ENCODE assay signal across 1 cellular context in the genomic region with DNA sequence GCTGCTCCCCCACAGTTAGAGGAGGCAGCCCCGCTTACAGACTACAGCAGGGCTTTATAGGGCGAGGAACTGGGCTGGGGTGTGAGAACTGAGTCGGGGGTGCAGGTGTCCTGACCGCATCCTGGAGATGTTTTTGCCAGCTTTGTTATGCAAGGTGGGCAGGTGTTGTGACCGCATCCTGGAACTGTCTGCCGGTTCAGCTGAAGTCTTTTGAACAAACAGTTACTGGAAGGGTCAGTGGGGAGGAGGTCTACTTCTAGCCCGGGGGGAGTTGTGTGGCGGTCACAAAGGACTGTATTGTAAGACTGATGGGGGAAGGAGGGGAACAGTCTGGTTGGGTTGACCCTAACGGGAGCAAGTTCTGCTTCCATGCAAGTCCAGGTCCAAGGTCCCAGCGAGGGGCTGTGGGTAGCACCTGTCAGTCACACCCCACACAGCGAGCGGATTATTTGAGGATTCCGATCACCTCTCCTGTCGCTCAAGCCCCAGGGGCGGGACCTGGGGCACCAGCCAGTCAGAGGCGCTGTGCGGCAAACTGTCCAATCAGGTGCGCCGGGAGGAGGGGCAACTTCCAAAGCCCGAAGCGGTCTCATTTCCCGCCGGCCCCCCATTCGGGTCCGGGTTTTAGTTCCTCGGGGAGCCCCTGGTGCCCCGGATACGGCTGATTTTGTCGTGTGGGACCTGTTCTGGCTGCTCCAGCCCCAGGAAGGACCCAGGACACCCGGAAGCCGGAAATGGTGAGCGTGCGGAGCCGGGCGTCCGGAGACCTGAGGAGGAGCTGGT.
TF ChIP-seq lines count a peak whose summit lies in the region.

A gene (plus strand): TSS at position 610 of the 783 bp plus-strand sequence. CDS start 125 bp downstream, at position 735.

TF ChIP-seq in HEK293, 187 proteins besides CTCF, POLR2A, EP300 and RAD21 (continued from another document and continues in another):
- TF ChIP-seq, protein P1, sequence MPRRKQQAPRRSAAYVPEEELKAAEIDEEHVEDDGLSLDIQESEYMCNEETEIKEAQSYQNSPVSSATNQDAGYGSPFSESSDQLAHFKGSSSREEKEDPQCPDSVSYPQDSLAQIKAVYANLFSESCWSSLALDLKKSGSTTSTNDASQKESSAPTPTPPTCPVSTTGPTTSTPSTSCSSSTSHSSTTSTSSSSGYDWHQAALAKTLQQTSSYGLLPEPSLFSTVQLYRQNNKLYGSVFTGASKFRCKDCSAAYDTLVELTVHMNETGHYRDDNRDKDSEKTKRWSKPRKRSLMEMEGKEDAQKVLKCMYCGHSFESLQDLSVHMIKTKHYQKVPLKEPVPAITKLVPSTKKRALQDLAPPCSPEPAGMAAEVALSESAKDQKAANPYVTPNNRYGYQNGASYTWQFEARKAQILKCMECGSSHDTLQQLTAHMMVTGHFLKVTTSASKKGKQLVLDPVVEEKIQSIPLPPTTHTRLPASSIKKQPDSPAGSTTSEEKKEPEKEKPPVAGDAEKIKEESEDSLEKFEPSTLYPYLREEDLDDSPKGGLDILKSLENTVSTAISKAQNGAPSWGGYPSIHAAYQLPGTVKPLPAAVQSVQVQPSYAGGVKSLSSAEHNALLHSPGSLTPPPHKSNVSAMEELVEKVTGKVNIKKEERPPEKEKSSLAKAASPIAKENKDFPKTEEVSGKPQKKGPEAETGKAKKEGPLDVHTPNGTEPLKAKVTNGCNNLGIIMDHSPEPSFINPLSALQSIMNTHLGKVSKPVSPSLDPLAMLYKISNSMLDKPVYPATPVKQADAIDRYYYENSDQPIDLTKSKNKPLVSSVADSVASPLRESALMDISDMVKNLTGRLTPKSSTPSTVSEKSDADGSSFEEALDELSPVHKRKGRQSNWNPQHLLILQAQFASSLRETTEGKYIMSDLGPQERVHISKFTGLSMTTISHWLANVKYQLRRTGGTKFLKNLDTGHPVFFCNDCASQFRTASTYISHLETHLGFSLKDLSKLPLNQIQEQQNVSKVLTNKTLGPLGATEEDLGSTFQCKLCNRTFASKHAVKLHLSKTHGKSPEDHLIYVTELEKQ (tag by site-specific recombination; IDR thresholded peaks at IDR 0.05; ENCODE audit: borderline replicate concordance) = 0 out of 2 replicates have a peak, but pooled peaks have one; percentile 39
- TF ChIP-seq ZNF366 (tag by site-specific recombination; conservative IDR thresholded peaks at IDR 0.05) (no peak), ZNF777 (tag by site-specific recombination; IDR thresholded peaks at IDR 0.05; ENCODE audit: borderline replicate concordance) (no peak), IKZF3 (tag by site-specific recombination; IDR thresholded peaks at IDR 0.05) (no peak), WT1 (tag by site-specific recombination; IDR thresholded peaks at IDR 0.05) (no peak), ZNF350 (tag by site-specific recombination; IDR thresholded peaks at IDR 0.05) (no peak), ZNF211 (tag by site-specific recombination; IDR thresholded peaks at IDR 0.05; ENCODE audit: low read depth) (no peak), ZNF133 (tag by site-specific recombination; IDR thresholded peaks at IDR 0.05) (no peak), ZNF549 (tag by site-specific recombination; IDR thresholded peaks at IDR 0.05) (no peak), ZNF621 (tag by site-specific recombination; IDR thresholded peaks at IDR 0.05) (no peak), ZNF311 (tag by site-specific recombination; IDR thresholded peaks at IDR 0.05; ENCODE audit: borderline replicate concordance) (no peak), GFI1B (tag by site-specific recombination; IDR thresholded peaks at IDR 0.05) (no peak), GLIS1 (tag by site-specific recombination; IDR thresholded peaks at IDR 0.05) (peak; percentile 49), ZNF157 (tag by site-specific recombination; IDR thresholded peaks at IDR 0.05) (no peak), ZNF19 (tag by site-specific recombination; IDR thresholded peaks at IDR 0.05; ENCODE audit: low read depth) (no peak), ZNF132 (tag by site-specific recombination; IDR thresholded peaks at IDR 0.05; ENCODE audit: borderline replicate concordance) (no peak), ZSCAN16 (tag by site-specific recombination; IDR thresholded peaks at IDR 0.05) (no peak), ZBTB48 (tag by site-specific recombination; IDR thresholded peaks at IDR 0.05) (no peak), ZNF548 (tag by site-specific recombination; IDR thresholded peaks at IDR 0.05) (no peak), ZNF776 (tag by site-specific recombination; IDR thresholded peaks at IDR 0.05; ENCODE audit: borderline replicate concordance) (no peak), ZNF785 (tag by site-specific recombination; IDR thresholded peaks at IDR 0.05) (no peak), SALL2 (tag by site-specific recombination; IDR thresholded peaks at IDR 0.05; ENCODE audit: borderline replicate concordance) (no peak), HOXD13 (CRISPR knock-in tag; IDR thresholded peaks at IDR 0.05; ENCODE audit: borderline replicate concordance) (no peak)
- TF ChIP-seq, protein P2, sequence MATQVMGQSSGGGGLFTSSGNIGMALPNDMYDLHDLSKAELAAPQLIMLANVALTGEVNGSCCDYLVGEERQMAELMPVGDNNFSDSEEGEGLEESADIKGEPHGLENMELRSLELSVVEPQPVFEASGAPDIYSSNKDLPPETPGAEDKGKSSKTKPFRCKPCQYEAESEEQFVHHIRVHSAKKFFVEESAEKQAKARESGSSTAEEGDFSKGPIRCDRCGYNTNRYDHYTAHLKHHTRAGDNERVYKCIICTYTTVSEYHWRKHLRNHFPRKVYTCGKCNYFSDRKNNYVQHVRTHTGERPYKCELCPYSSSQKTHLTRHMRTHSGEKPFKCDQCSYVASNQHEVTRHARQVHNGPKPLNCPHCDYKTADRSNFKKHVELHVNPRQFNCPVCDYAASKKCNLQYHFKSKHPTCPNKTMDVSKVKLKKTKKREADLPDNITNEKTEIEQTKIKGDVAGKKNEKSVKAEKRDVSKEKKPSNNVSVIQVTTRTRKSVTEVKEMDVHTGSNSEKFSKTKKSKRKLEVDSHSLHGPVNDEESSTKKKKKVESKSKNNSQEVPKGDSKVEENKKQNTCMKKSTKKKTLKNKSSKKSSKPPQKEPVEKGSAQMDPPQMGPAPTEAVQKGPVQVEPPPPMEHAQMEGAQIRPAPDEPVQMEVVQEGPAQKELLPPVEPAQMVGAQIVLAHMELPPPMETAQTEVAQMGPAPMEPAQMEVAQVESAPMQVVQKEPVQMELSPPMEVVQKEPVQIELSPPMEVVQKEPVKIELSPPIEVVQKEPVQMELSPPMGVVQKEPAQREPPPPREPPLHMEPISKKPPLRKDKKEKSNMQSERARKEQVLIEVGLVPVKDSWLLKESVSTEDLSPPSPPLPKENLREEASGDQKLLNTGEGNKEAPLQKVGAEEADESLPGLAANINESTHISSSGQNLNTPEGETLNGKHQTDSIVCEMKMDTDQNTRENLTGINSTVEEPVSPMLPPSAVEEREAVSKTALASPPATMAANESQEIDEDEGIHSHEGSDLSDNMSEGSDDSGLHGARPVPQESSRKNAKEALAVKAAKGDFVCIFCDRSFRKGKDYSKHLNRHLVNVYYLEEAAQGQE (tag by site-specific recombination; IDR thresholded peaks at IDR 0.05) = no peak
- TF ChIP-seq, protein P3, sequence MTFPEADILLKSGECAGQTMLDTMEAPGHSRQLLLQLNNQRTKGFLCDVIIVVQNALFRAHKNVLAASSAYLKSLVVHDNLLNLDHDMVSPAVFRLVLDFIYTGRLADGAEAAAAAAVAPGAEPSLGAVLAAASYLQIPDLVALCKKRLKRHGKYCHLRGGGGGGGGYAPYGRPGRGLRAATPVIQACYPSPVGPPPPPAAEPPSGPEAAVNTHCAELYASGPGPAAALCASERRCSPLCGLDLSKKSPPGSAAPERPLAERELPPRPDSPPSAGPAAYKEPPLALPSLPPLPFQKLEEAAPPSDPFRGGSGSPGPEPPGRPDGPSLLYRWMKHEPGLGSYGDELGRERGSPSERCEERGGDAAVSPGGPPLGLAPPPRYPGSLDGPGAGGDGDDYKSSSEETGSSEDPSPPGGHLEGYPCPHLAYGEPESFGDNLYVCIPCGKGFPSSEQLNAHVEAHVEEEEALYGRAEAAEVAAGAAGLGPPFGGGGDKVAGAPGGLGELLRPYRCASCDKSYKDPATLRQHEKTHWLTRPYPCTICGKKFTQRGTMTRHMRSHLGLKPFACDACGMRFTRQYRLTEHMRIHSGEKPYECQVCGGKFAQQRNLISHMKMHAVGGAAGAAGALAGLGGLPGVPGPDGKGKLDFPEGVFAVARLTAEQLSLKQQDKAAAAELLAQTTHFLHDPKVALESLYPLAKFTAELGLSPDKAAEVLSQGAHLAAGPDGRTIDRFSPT (tag by site-specific recombination; IDR thresholded peaks at IDR 0.05) = no peak
- TF ChIP-seq, protein P4, sequence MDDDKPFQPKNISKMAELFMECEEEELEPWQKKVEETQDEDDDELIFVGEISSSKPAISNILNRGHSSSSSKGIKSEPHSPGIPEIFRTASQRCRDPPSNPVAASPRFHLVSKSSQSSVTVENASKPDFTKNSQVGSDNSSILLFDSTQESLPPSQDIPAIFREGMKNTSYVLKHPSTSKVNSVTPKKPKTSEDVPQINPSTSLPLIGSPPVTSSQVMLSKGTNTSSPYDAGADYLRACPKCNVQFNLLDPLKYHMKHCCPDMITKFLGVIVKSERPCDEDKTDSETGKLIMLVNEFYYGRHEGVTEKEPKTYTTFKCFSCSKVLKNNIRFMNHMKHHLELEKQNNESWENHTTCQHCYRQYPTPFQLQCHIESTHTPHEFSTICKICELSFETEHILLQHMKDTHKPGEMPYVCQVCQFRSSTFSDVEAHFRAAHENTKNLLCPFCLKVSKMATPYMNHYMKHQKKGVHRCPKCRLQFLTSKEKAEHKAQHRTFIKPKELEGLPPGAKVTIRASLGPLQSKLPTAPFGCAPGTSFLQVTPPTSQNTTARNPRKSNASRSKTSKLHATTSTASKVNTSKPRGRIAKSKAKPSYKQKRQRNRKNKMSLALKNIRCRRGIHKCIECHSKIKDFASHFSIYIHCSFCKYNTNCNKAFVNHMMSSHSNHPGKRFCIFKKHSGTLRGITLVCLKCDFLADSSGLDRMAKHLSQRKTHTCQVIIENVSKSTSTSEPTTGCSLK (tag by site-specific recombination; IDR thresholded peaks at IDR 0.05) = no peak
- TF ChIP-seq, protein P5, sequence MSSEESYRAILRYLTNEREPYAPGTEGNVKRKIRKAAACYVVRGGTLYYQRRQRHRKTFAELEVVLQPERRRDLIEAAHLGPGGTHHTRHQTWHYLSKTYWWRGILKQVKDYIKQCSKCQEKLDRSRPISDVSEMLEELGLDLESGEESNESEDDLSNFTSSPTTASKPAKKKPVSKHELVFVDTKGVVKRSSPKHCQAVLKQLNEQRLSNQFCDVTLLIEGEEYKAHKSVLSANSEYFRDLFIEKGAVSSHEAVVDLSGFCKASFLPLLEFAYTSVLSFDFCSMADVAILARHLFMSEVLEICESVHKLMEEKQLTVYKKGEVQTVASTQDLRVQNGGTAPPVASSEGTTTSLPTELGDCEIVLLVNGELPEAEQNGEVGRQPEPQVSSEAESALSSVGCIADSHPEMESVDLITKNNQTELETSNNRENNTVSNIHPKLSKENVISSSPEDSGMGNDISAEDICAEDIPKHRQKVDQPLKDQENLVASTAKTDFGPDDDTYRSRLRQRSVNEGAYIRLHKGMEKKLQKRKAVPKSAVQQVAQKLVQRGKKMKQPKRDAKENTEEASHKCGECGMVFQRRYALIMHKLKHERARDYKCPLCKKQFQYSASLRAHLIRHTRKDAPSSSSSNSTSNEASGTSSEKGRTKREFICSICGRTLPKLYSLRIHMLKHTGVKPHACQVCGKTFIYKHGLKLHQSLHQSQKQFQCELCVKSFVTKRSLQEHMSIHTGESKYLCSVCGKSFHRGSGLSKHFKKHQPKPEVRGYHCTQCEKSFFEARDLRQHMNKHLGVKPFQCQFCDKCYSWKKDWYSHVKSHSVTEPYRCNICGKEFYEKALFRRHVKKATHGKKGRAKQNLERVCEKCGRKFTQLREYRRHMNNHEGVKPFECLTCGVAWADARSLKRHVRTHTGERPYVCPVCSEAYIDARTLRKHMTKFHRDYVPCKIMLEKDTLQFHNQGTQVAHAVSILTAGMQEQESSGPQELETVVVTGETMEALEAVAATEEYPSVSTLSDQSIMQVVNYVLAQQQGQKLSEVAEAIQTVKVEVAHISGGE (tag by site-specific recombination; conservative IDR thresholded peaks at IDR 0.05; ENCODE audit: low read depth) = peak; percentile 97
- TF ChIP-seq, protein P6, sequence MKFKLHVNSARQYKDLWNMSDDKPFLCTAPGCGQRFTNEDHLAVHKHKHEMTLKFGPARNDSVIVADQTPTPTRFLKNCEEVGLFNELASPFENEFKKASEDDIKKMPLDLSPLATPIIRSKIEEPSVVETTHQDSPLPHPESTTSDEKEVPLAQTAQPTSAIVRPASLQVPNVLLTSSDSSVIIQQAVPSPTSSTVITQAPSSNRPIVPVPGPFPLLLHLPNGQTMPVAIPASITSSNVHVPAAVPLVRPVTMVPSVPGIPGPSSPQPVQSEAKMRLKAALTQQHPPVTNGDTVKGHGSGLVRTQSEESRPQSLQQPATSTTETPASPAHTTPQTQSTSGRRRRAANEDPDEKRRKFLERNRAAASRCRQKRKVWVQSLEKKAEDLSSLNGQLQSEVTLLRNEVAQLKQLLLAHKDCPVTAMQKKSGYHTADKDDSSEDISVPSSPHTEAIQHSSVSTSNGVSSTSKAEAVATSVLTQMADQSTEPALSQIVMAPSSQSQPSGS (tag by site-specific recombination; IDR thresholded peaks at IDR 0.05; ENCODE audit: low read depth) = no peak
- TF ChIP-seq, protein P7, sequence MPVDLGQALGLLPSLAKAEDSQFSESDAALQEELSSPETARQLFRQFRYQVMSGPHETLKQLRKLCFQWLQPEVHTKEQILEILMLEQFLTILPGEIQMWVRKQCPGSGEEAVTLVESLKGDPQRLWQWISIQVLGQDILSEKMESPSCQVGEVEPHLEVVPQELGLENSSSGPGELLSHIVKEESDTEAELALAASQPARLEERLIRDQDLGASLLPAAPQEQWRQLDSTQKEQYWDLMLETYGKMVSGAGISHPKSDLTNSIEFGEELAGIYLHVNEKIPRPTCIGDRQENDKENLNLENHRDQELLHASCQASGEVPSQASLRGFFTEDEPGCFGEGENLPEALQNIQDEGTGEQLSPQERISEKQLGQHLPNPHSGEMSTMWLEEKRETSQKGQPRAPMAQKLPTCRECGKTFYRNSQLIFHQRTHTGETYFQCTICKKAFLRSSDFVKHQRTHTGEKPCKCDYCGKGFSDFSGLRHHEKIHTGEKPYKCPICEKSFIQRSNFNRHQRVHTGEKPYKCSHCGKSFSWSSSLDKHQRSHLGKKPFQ (tag by site-specific recombination; IDR thresholded peaks at IDR 0.05) = no peak
- TF ChIP-seq, protein P8, sequence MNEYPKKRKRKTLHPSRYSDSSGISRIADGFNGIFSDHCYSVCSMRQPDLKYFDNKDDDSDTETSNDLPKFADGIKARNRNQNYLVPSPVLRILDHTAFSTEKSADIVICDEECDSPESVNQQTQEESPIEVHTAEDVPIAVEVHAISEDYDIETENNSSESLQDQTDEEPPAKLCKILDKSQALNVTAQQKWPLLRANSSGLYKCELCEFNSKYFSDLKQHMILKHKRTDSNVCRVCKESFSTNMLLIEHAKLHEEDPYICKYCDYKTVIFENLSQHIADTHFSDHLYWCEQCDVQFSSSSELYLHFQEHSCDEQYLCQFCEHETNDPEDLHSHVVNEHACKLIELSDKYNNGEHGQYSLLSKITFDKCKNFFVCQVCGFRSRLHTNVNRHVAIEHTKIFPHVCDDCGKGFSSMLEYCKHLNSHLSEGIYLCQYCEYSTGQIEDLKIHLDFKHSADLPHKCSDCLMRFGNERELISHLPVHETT (tag by site-specific recombination; IDR thresholded peaks at IDR 0.05) = no peak
